In genomic region chr18:79677840-79678239, GRCh38 we compare ENCODE assay signal across 1 cellular context.
TF ChIP-seq lines count a peak whose summit lies in the region.

No MANE protein-coding gene starts in this region.

TF ChIP-seq in K562, 482 proteins besides CTCF, POLR2A, EP300 and RAD21 (continued from another document):
- TF ChIP-seq, protein P1, sequence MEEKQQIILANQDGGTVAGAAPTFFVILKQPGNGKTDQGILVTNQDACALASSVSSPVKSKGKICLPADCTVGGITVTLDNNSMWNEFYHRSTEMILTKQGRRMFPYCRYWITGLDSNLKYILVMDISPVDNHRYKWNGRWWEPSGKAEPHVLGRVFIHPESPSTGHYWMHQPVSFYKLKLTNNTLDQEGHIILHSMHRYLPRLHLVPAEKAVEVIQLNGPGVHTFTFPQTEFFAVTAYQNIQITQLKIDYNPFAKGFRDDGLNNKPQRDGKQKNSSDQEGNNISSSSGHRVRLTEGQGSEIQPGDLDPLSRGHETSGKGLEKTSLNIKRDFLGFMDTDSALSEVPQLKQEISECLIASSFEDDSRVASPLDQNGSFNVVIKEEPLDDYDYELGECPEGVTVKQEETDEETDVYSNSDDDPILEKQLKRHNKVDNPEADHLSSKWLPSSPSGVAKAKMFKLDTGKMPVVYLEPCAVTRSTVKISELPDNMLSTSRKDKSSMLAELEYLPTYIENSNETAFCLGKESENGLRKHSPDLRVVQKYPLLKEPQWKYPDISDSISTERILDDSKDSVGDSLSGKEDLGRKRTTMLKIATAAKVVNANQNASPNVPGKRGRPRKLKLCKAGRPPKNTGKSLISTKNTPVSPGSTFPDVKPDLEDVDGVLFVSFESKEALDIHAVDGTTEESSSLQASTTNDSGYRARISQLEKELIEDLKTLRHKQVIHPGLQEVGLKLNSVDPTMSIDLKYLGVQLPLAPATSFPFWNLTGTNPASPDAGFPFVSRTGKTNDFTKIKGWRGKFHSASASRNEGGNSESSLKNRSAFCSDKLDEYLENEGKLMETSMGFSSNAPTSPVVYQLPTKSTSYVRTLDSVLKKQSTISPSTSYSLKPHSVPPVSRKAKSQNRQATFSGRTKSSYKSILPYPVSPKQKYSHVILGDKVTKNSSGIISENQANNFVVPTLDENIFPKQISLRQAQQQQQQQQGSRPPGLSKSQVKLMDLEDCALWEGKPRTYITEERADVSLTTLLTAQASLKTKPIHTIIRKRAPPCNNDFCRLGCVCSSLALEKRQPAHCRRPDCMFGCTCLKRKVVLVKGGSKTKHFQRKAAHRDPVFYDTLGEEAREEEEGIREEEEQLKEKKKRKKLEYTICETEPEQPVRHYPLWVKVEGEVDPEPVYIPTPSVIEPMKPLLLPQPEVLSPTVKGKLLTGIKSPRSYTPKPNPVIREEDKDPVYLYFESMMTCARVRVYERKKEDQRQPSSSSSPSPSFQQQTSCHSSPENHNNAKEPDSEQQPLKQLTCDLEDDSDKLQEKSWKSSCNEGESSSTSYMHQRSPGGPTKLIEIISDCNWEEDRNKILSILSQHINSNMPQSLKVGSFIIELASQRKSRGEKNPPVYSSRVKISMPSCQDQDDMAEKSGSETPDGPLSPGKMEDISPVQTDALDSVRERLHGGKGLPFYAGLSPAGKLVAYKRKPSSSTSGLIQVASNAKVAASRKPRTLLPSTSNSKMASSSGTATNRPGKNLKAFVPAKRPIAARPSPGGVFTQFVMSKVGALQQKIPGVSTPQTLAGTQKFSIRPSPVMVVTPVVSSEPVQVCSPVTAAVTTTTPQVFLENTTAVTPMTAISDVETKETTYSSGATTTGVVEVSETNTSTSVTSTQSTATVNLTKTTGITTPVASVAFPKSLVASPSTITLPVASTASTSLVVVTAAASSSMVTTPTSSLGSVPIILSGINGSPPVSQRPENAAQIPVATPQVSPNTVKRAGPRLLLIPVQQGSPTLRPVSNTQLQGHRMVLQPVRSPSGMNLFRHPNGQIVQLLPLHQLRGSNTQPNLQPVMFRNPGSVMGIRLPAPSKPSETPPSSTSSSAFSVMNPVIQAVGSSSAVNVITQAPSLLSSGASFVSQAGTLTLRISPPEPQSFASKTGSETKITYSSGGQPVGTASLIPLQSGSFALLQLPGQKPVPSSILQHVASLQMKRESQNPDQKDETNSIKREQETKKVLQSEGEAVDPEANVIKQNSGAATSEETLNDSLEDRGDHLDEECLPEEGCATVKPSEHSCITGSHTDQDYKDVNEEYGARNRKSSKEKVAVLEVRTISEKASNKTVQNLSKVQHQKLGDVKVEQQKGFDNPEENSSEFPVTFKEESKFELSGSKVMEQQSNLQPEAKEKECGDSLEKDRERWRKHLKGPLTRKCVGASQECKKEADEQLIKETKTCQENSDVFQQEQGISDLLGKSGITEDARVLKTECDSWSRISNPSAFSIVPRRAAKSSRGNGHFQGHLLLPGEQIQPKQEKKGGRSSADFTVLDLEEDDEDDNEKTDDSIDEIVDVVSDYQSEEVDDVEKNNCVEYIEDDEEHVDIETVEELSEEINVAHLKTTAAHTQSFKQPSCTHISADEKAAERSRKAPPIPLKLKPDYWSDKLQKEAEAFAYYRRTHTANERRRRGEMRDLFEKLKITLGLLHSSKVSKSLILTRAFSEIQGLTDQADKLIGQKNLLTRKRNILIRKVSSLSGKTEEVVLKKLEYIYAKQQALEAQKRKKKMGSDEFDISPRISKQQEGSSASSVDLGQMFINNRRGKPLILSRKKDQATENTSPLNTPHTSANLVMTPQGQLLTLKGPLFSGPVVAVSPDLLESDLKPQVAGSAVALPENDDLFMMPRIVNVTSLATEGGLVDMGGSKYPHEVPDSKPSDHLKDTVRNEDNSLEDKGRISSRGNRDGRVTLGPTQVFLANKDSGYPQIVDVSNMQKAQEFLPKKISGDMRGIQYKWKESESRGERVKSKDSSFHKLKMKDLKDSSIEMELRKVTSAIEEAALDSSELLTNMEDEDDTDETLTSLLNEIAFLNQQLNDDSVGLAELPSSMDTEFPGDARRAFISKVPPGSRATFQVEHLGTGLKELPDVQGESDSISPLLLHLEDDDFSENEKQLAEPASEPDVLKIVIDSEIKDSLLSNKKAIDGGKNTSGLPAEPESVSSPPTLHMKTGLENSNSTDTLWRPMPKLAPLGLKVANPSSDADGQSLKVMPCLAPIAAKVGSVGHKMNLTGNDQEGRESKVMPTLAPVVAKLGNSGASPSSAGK (IDR thresholded peaks at IDR 0.05) = peak; percentile 60
- TF ChIP-seq BHLHE40 (IDR thresholded peaks at IDR 0.05; ENCODE audit: low read length) = peak; percentile 61; the same call in 1 of the 2 replicates
- TF ChIP-seq, protein P2, sequence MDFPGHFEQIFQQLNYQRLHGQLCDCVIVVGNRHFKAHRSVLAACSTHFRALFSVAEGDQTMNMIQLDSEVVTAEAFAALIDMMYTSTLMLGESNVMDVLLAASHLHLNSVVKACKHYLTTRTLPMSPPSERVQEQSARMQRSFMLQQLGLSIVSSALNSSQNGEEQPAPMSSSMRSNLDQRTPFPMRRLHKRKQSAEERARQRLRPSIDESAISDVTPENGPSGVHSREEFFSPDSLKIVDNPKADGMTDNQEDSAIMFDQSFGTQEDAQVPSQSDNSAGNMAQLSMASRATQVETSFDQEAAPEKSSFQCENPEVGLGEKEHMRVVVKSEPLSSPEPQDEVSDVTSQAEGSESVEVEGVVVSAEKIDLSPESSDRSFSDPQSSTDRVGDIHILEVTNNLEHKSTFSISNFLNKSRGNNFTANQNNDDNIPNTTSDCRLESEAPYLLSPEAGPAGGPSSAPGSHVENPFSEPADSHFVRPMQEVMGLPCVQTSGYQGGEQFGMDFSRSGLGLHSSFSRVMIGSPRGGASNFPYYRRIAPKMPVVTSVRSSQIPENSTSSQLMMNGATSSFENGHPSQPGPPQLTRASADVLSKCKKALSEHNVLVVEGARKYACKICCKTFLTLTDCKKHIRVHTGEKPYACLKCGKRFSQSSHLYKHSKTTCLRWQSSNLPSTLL (IDR thresholded peaks at IDR 0.05) = no peak
- no peak for TF ChIP-seq CREBBP (IDR thresholded peaks at IDR 0.05; ENCODE audit: low read depth, low read length)
